19 cellular contexts compared by ENCODE assay signal in genomic region chr2:63081404-63081803, GRCh38. TPM values are rescaled to one million over a fixed set of nuclear protein-coding genes. Genes with fewer than 3 reads are reported as not detected.
DNase-seq lines count a peak whose midpoint lies in the region; ATAC-seq, FAIRE-seq and TF ChIP-seq lines count a peak whose summit lies in the region.
"Had no signal": no experiment of that assay in that cellular context is flagged by ENCODE, and none has a peak within 500 bp of the region (broad histone marks: within the 10 kb centered on the region; RNA-seq: fewer than 3 reads in every experiment).

No MANE protein-coding gene starts in this region.

- TF ChIP-seq CTCF in GM06990 (IDR thresholded peaks at IDR 0.05; ENCODE audit: insufficient read depth, low read length, poor library complexity, severe bottlenecking) (no peak), GM12878 (IDR thresholded peaks at IDR 0.05 in 2 of 3, conservative IDR thresholded peaks at IDR 0.05 in 1 of 3; ENCODE audit: control insufficient read depth in 2 of 3, extremely low read depth in 1 of 3, insufficient read depth in 1 of 3, low read depth in 3 of 3, low read length in 3 of 3) (no peak)

- in situ Hi-C loops in GM12878 (cut with MboI), result no loop called here

- no peak overlapping the region for H3K4me3 ChIP-seq in GM06990 (replicated peaks; ENCODE audit: low read depth, low read length)
- no peak overlapping the region for H3K4me3 ChIP-seq in GM12878
- H3K4me3 ChIP-seq in CD8-positive, alpha-beta memory T cell (ENCODE audit: low read length), result no peak overlapping the region

- SMC1A ChIA-PET in GM12878 (lab: Charles Lee; ENCODE audit: uncharacterized antibody, unreplicated experiment), result interaction anchor here (1.0 kb wide), 1 partner anchor 293 kb away, joined by 3 read pairs; no protein-coding TSS in a partner anchor

- no TSS peak for BruUV-seq in GM12878 (replicated peaks; lab: Mats Ljungman, UMichigan)

- H4K20me1 ChIP-seq in GM12878 (ENCODE audit: control insufficient read depth, insufficient read depth), result no peaks in the 10 kb centered on the region

- H3K36me3 ChIP-seq in GM06990 (ENCODE audit: control insufficient read depth, insufficient read depth, low read length) (no peaks in the 10 kb centered on the region), GM12878 (ENCODE audit: control insufficient read depth in 2 of 2, insufficient read depth in 2 of 2, low read length in 1 of 2) (no peaks in the 10 kb centered on the region)
- H3K36me3 ChIP-seq in CD8-positive, alpha-beta memory T cell (ENCODE audit: insufficient read depth, low read length), result no peaks in the 10 kb centered on the region
- H3K36me3 ChIP-seq: BE2C had no signal

- TF ChIP-seq POLR2A in GM12878 (IDR thresholded peaks at IDR 0.05; ENCODE audit: low read depth, low read length), result no peak

- TF ChIP-seq RAD21 in GM12878 (IDR thresholded peaks at IDR 0.05; ENCODE audit: insufficient read depth, low read depth, low read length), result no peak

- no peaks in the 10 kb centered on the region for H3K36me3 Mint-ChIP-seq in stimulated activated effector memory CD8-positive, alpha-beta T cell treated with anti-CD3 and anti-CD28 coated beads, Interleukin-12 subunit alpha, Interleukin-12 subunit beta, amount 100 ng/mL, for 72 hours
- no peaks in the 10 kb centered on the region for H3K36me3 Mint-ChIP-seq in CD8-positive, alpha-beta memory T cell
- H3K36me3 Mint-ChIP-seq: CD4-positive, CD25-positive, alpha-beta regulatory T cell had no signal

- no peaks in the 10 kb centered on the region for H3K9me3 ChIP-seq in GM12878 (replicated peaks; ENCODE audit: control insufficient read depth, insufficient read depth, low read length)
- H3K9me3 ChIP-seq in CD8-positive, alpha-beta memory T cell (ENCODE audit: low read length), result no peaks in the 10 kb centered on the region
- H3K9me3 ChIP-seq: BE2C had no signal

- no peak overlapping the region for H3K27ac Mint-ChIP-seq in stimulated activated effector memory CD8-positive, alpha-beta T cell treated with anti-CD3 and anti-CD28 coated beads, Interleukin-12 subunit alpha, Interleukin-12 subunit beta, amount 100 ng/mL, for 72 hours
- no peak overlapping the region for H3K27ac Mint-ChIP-seq in CD8-positive, alpha-beta memory T cell
- H3K27ac Mint-ChIP-seq: CD4-positive, CD25-positive, alpha-beta regulatory T cell; HFFc6 had no signal

- no peak overlapping the region for H3K4me2 ChIP-seq in GM12878 (ENCODE audit: control insufficient read depth, insufficient read depth)

- no peaks in the 10 kb centered on the region for H3K4me1 Mint-ChIP-seq in stimulated activated effector memory CD8-positive, alpha-beta T cell treated with anti-CD3 and anti-CD28 coated beads, Interleukin-12 subunit alpha, Interleukin-12 subunit beta, amount 100 ng/mL, for 72 hours
- no peaks in the 10 kb centered on the region for H3K4me1 Mint-ChIP-seq in CD8-positive, alpha-beta memory T cell
- H3K4me1 Mint-ChIP-seq: CD4-positive, CD25-positive, alpha-beta regulatory T cell had no signal

- FAIRE-seq in GM12878 (lab: Jason Lieb, UNC), result no peak
- FAIRE-seq: A204.1, GM12892, GM18507 had no signal

- H3K27ac ChIP-seq in GM12878 (ENCODE audit: control insufficient read depth, insufficient read depth), result no peak overlapping the region
- no peak overlapping the region for H3K27ac ChIP-seq in CD8-positive, alpha-beta memory T cell (ENCODE audit: low read depth, low read length)

- peak; percentile 6 for DNase-seq in GM06990 (ENCODE audit: extremely low read depth, insufficient read length)
- DNase-seq in M059J (ENCODE audit: low read depth), result peak; percentile 12
- no peak for DNase-seq in GM12878 (ENCODE audit: low read depth, low spot score)
- DNase-seq in stimulated activated effector memory CD8-positive, alpha-beta T cell treated with anti-CD3 and anti-CD28 coated beads, Interleukin-12 subunit alpha, Interleukin-12 subunit beta, amount 100 ng/mL, for 72 hours (ENCODE audit: low spot score in 2 of 2), result no peak
- no peak for DNase-seq in CD8-positive, alpha-beta memory T cell
- DNase-seq: ACHN; BE2C; C1 segment of cervical spinal cord; CD4-positive, CD25-positive, alpha-beta regulatory T cell; DMS79 treated with DMSO at 0.1 percent for 48 hours; EL; GOT3; H7; HFFc6 had no signal

- H3K79me2 ChIP-seq in GM12878 (ENCODE audit: control insufficient read depth, insufficient read depth, low read length), result no peaks in the 10 kb centered on the region

- RAD21 ChIA-PET in GM12878 (lab: Charles Lee; ENCODE audit: unreplicated experiment), result no interaction called here

- TF ChIP-seq EP300 in GM12878 (IDR thresholded peaks at IDR 0.05; ENCODE audit: borderline replicate concordance in 1 of 2, control insufficient read depth in 1 of 2, low read depth in 2 of 2, low read length in 2 of 2), result no peak

- H3K27me3 Mint-ChIP-seq in CD8-positive, alpha-beta memory T cell, result peaks cover 14 to 54% of the 10 kb centered on the region in 2 donors

- H3K4me1 ChIP-seq in GM12878 (ENCODE audit: control insufficient read depth, insufficient read depth, low read length), result no peaks in the 10 kb centered on the region
- H3K4me1 ChIP-seq in CD8-positive, alpha-beta memory T cell (ENCODE audit: insufficient read depth, low read length), result no peaks in the 10 kb centered on the region
- H3K4me1 ChIP-seq: BE2C had no signal

- no peaks in the 10 kb centered on the region for H3K9me3 Mint-ChIP-seq in stimulated activated effector memory CD8-positive, alpha-beta T cell treated with anti-CD3 and anti-CD28 coated beads, Interleukin-12 subunit alpha, Interleukin-12 subunit beta, amount 100 ng/mL, for 72 hours
- peaks cover 0 to 2% (median 0%) of the 10 kb centered on the region in 5 donors for H3K9me3 Mint-ChIP-seq in CD8-positive, alpha-beta memory T cell
- H3K9me3 Mint-ChIP-seq: HFFc6 had no signal

- H3K4me3 Mint-ChIP-seq in stimulated activated effector memory CD8-positive, alpha-beta T cell treated with anti-CD3 and anti-CD28 coated beads, Interleukin-12 subunit alpha, Interleukin-12 subunit beta, amount 100 ng/mL, for 72 hours, result no peak overlapping the region
- H3K4me3 Mint-ChIP-seq in CD8-positive, alpha-beta memory T cell, result no peak overlapping the region
- H3K4me3 Mint-ChIP-seq: CD4-positive, CD25-positive, alpha-beta regulatory T cell; HFFc6 had no signal

- POLR2A ChIA-PET in GM12878 (lab: Charles Lee), result no interaction called here
- POLR2A ChIA-PET in CD8-positive, alpha-beta memory T cell (lab: Charles Lee), result no interaction called here

- intact Hi-C loops in GM12878 (cut with micrococcal nuclease; ENCODE audit: unreplicated experiment), result no loop called here

- CTCF ChIA-PET in GM12878 (lab: Yijun Ruan, JAX), result no interaction called here
- CTCF ChIA-PET in CD8-positive, alpha-beta memory T cell (lab: Charles Lee), result no interaction called here

- H3K27me3 ChIP-seq in GM06990 (replicated peaks; ENCODE audit: control insufficient read depth, insufficient read depth, low read length) (no peaks in the 10 kb centered on the region), GM12878 (replicated peaks in 1 of 2; ENCODE audit: control insufficient read depth in 2 of 2, insufficient read depth in 2 of 2, low read length in 1 of 2) (no peaks in the 10 kb centered on the region)
- H3K27me3 ChIP-seq in CD8-positive, alpha-beta memory T cell (ENCODE audit: insufficient read depth, low read length, poor library complexity, severe bottlenecking), result no peaks in the 10 kb centered on the region
- H3K27me3 ChIP-seq: BE2C had no signal

- H2AFZ ChIP-seq in GM12878 (ENCODE audit: control insufficient read depth, low read depth, low read length), result no peak overlapping the region

- 44% methylated on average over 4 of the region's 4 CpGs for WGBS in GM12878 (ENCODE audit: insufficient coverage, insufficient replicate concordance, low lambda C conversion rate, missing lambda C conversion rate)

- ATAC-seq in GM12878 (peak; percentile 69), GM19452 (IDR thresholded peaks at IDR 0.05; ENCODE audit: unreplicated experiment) (no peak)
- ATAC-seq in stimulated activated effector memory CD8-positive, alpha-beta T cell treated with anti-CD3 and anti-CD28 coated beads, Interleukin-12 subunit alpha, Interleukin-12 subunit beta, amount 100 ng/mL, for 72 hours, result no peak
- ATAC-seq: HCT116 had no signal

- H3K9ac ChIP-seq in GM12878 (ENCODE audit: control insufficient read depth, insufficient read depth, low read length), result no peak overlapping the region

TF ChIP-seq in GM12878, 131 proteins besides CTCF, POLR2A, EP300 and RAD21 (continues in another document):
- TF ChIP-seq MTA2 (IDR thresholded peaks at IDR 0.05; ENCODE audit: low read depth), result peak; percentile 39

RNA-seq across cellular contexts. Expression of gene OTX1, which starts 30.8 kb away (rescaled TPM):
- 0.59 and 1.1 TPM in 2 replicates for total RNA-seq in M059J (2014; rRNA removed; shearing (Covaris generic))
- total RNA-seq in GM12878 (2013; cell fraction: nucleolus; rRNA removed), result 4.4 and 11.1 TPM in 2 replicates
- 0.49 TPM in 1 of 2 replicates, not detected in the other for total RNA-seq in GM12878 (2014; rRNA removed)
- 0.04 TPM in 1 of 2 replicates, not detected in the other for total RNA-seq in GM12878 (2014; rRNA removed; fragmentation: Illumina TruSeq; extraction: Trizol)
- 0.35 and 0.67 TPM in 2 replicates for total RNA-seq in GM12878 (2021)
- polyA plus RNA-seq in GM12878 (2011; ENCODE audit: low read depth), result not detected
- polyA plus RNA-seq in GM12878 (2011; rRNA removed), result 0.26 TPM in 1 of 2 replicates, not detected in the other
- 0.12 and 0.28 TPM in 2 replicates for polyA plus RNA-seq in GM12878 (2011; cell fraction: cytosol; rRNA removed)
- polyA plus RNA-seq in GM12878 (2011; cell fraction: nucleus; rRNA removed), result 2.3 and 3.1 TPM in 2 replicates
- 0.12 and 0.28 TPM in 2 replicates for polyA plus RNA-seq in GM12878 (2012)
- polyA plus RNA-seq in GM12878 (2014; fragmentation: Illumina TruSeq; extraction: Trizol), result 0.06 TPM in 1 of 2 replicates, not detected in the other
- polyA plus RNA-seq in GM12878 (2014; fragmentation: Nextera tagmentation; extraction: Ambion mirVana), result under 1 TPM in 1 of 2 experiments, not detected in 1; 0.04 TPM
- polyA plus RNA-seq in GM12878 (2014; rRNA removed), result 0.09 and 0.33 TPM in 2 replicates
- polyA plus RNA-seq in GM12878 (2016; fragmentation: Nextera tagmentation; extraction: Ambion mirVana), result under 1 TPM; 0.20 to 0.35 TPM
- polyA minus RNA-seq in GM12878 (2011; rRNA and poly(A)+ RNA removed), result 0.37 and 1.6 TPM in 2 replicates
- 0.40 and 1.2 TPM in 2 replicates for polyA minus RNA-seq in GM12878 (2011; cell fraction: cytosol; rRNA and poly(A)+ RNA removed)
- 6.9 and 10.2 TPM in 2 replicates for polyA minus RNA-seq in GM12878 (2011; cell fraction: nucleus; rRNA and poly(A)+ RNA removed)
- total RNA-seq in CD8-positive, alpha-beta memory T cell, result not detected
- not detected for polyA plus RNA-seq in CD8-positive, alpha-beta memory T cell
- total RNA-seq: CD4-positive, CD25-positive, alpha-beta regulatory T cell had no signal
- polyA plus RNA-seq: CD4-positive, CD25-positive, alpha-beta regulatory T cell had no signal

Comparison
In these comparisons a context has a peak if more than half of its experiments do, and no peak if none do; other contexts are left out.
1. DNase-seq: peak in GM06990 (single experiment) and M059J (single experiment); none in GM12878 (single experiment), stimulated activated effector memory CD8-positive, alpha-beta T cell treated with anti-CD3 and anti-CD28 coated beads, Interleukin-12 subunit alpha, Interleukin-12 subunit beta, amount 100 ng/mL, for 72 hours (0 of 2) and CD8-positive, alpha-beta memory T cell (0 of 5).